8 cellular contexts compared by ENCODE assay signal in genomic region chr11:76379811-76380160, GRCh38. TPM values are rescaled to one million over a fixed set of nuclear protein-coding genes. Genes with fewer than 3 reads are reported as not detected.
DNase-seq lines count a peak whose midpoint lies in the region; ATAC-seq and TF ChIP-seq lines count a peak whose summit lies in the region.

No MANE protein-coding gene starts in this region.

- intact Hi-C loops in activated CD4-positive, alpha-beta T cell treated with anti-CD3 and anti-CD28 coated beads, Interleukin-2, amount 10 ng/mL, durations not matched to agents 24 days and 14 days (cut with micrococcal nuclease) = loop anchor here (1.0 to 10.0 kb wide), 5 partner anchors 8 to 425 kb away; no protein-coding TSS in a partner anchor
- intact Hi-C loops in adrenal gland (cut with DNase I) (no loop called here), right lobe of liver (cut with DNase I) (no loop called here)

- no peak for DNase-seq in activated CD4-positive, alpha-beta T cell treated with anti-CD3 and anti-CD28 coated beads, Interleukin-2, amount 10 ng/mL, durations not matched to agents 24 days and 14 days
- no peak for DNase-seq in activated CD4-positive, alpha-beta T cell treated with anti-CD3 and anti-CD28 coated beads for 4 hours
- DNase-seq in adrenal gland = no peak
- no peak for DNase-seq in right lobe of liver

- peaks cover 12 to 36% of the 10 kb centered on the region in 2 donors for H3K4me1 ChIP-seq in adrenal gland (replicated peaks in 1 of 2)
- peaks cover 0 to 23% (median 9%) of the 10 kb centered on the region in 4 donors for H3K4me1 ChIP-seq in right lobe of liver
- peaks cover 25% of the 10 kb centered on the region for H3K4me1 ChIP-seq in thymus (ENCODE audit: control insufficient read depth, insufficient read depth, low read length)

- H3K4me3 Mint-ChIP-seq in activated CD4-positive, alpha-beta T cell treated with anti-CD3 and anti-CD28 coated beads, Interleukin-2, amount 10 ng/mL, durations not matched to agents 24 days and 14 days = peak overlapping the region; percentile 81

- H3K36me3 Mint-ChIP-seq in activated CD4-positive, alpha-beta T cell treated with anti-CD3 and anti-CD28 coated beads, Interleukin-2, amount 10 ng/mL, durations not matched to agents 24 days and 14 days (ENCODE audit: low read depth) = peaks cover 9% of the 10 kb centered on the region

- no peak for TF ChIP-seq CTCF in adrenal gland (IDR thresholded peaks at IDR 0.05)
- TF ChIP-seq CTCF in right lobe of liver (IDR thresholded peaks at IDR 0.05) = no peak

- peaks cover 42% of the 10 kb centered on the region for H3K4me1 Mint-ChIP-seq in activated CD4-positive, alpha-beta T cell treated with anti-CD3 and anti-CD28 coated beads, Interleukin-2, amount 10 ng/mL, durations not matched to agents 24 days and 14 days

- H3K27me3 ChIP-seq in adrenal gland = no peaks in the 10 kb centered on the region
- H3K27me3 ChIP-seq in right lobe of liver = no peaks in the 10 kb centered on the region
- H3K27me3 ChIP-seq in thymus (ENCODE audit: control insufficient read depth, insufficient read depth) = no peaks in the 10 kb centered on the region

- peak overlapping the region in 3 of 4 donors; percentile 27 to 98 (median 76) for H3K4me3 ChIP-seq in adrenal gland
- peak overlapping the region; percentile 86 to 94 (median 88) for H3K4me3 ChIP-seq in right lobe of liver
- peak overlapping the region; percentile 85 for H3K4me3 ChIP-seq in thymus (ENCODE audit: low read length)

- ATAC-seq in right lobe of liver = no peak
- ATAC-seq in HG03457 (IDR thresholded peaks at IDR 0.05; ENCODE audit: unreplicated experiment) = no peak
- ATAC-seq in GM21360 (IDR thresholded peaks at IDR 0.05; ENCODE audit: unreplicated experiment) = no peak
- no peak for ATAC-seq in HG02571 (IDR thresholded peaks at IDR 0.05; ENCODE audit: unreplicated experiment)

- no peaks in the 10 kb centered on the region for H3K9me3 Mint-ChIP-seq in activated CD4-positive, alpha-beta T cell treated with anti-CD3 and anti-CD28 coated beads, Interleukin-2, amount 10 ng/mL, durations not matched to agents 24 days and 14 days

- H3K36me3 ChIP-seq in adrenal gland (replicated peaks in 1 of 2) = no peaks in the 10 kb centered on the region
- H3K36me3 ChIP-seq in right lobe of liver = no peaks in the 10 kb centered on the region
- H3K36me3 ChIP-seq in thymus (ENCODE audit: control insufficient read depth, insufficient read depth) = no peaks in the 10 kb centered on the region

- TF ChIP-seq POLR2A in adrenal gland (IDR thresholded peaks at IDR 0.05) (peak in 1 of 2 donors; percentile 6), right lobe of liver (IDR thresholded peaks at IDR 0.05) (no peak)

- peak overlapping the region in 2 of 5 donors; percentile 84 to 95 for H3K27ac ChIP-seq in adrenal gland
- H3K27ac ChIP-seq in right lobe of liver = no peak overlapping the region
- H3K27ac ChIP-seq in thymus (ENCODE audit: low read depth) = no peak overlapping the region

- 25 to 33% (median 26%) methylated on average over 6 of the region's 6 CpGs for WGBS in adrenal gland, 4 donors
- 14% methylated on average over 6 of the region's 6 CpGs for WGBS in right lobe of liver (ENCODE audit: insufficient coverage, low coverage, low lambda C conversion rate, missing lambda C conversion rate)
- WGBS in thymus = 53% methylated on average over 6 of the region's 6 CpGs

- no peaks in the 10 kb centered on the region for H3K27me3 Mint-ChIP-seq in activated CD4-positive, alpha-beta T cell treated with anti-CD3 and anti-CD28 coated beads, Interleukin-2, amount 10 ng/mL, durations not matched to agents 24 days and 14 days

- peak overlapping the region; percentile 91 for H3K27ac Mint-ChIP-seq in activated CD4-positive, alpha-beta T cell treated with anti-CD3 and anti-CD28 coated beads, Interleukin-2, amount 10 ng/mL, durations not matched to agents 24 days and 14 days

- H3K9me3 ChIP-seq in adrenal gland (replicated peaks in 1 of 3) (no peaks in the 10 kb centered on the region), right lobe of liver (no peaks in the 10 kb centered on the region), thymus (ENCODE audit: control insufficient read depth) (no peaks in the 10 kb centered on the region)

RNA-seq across cellular contexts. Expression of gene THAP12, which starts 1.1 kb away (rescaled TPM):
- total RNA-seq in activated CD4-positive, alpha-beta T cell treated with anti-CD3 and anti-CD28 coated beads, Interleukin-2, amount 10 ng/mL, durations not matched to agents 24 days and 14 days = 77.8 and 80.9 TPM in 2 replicates
- total RNA-seq in adrenal gland = 10 to 100 TPM; 24.8 to 51.3 (median 42.0) TPM
- polyA plus RNA-seq in adrenal gland = 10 to 100 TPM; 18.9 to 75.4 (median 21.9) TPM
- total RNA-seq in right lobe of liver = 10 to 100 TPM; 11.5 to 15.8 (median 12.5) TPM
- 50.7 TPM for polyA plus RNA-seq in thymus

RNA-seq across cellular contexts. Expression of gene GVQW3, which starts 1.3 kb away (rescaled TPM):
- 3.7 and 4.3 TPM in 2 replicates for total RNA-seq in activated CD4-positive, alpha-beta T cell treated with anti-CD3 and anti-CD28 coated beads, Interleukin-2, amount 10 ng/mL, durations not matched to agents 24 days and 14 days
- total RNA-seq in adrenal gland (1 to 10 TPM in 6 of 8 donors, under 1 TPM in 2; 0.54 to 3.7 (median 2.4) TPM), right lobe of liver (under 1 TPM in 5 of 6 experiments, not detected in 1; 0.32 to 0.84 (median 0.49) TPM)
- polyA plus RNA-seq in adrenal gland (1 to 10 TPM in 1 of 3 donors, under 1 TPM in 2; 0.61 to 6.6 (median 0.97) TPM), thymus (1.4 TPM)
